Comparison of ENCODE assay signal across 1 cellular context in the genomic region with DNA sequence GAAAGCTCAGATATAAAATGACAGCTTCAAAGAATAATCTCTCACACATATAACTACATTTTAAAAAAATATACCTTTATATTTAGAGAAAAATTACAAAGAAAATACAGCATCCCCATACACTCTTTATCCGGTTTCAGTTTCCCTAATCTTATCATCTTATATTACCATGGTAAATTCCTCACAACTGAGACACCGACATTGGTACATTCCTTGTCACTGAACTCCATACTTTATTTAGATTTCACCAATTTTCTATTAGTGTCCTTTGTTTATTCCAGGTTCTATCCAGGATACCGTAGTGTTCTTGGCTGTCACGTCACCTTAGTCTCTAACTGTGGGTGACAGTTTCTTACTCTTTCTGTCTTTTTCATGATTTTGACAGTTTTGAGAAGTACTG.
TF ChIP-seq lines count a peak whose summit lies in the region.

No MANE protein-coding gene starts in this region.

TF ChIP-seq in SK-N-SH, 30 proteins besides CTCF, POLR2A, EP300 and RAD21 (continued from another document):
- TF ChIP-seq, protein P1, sequence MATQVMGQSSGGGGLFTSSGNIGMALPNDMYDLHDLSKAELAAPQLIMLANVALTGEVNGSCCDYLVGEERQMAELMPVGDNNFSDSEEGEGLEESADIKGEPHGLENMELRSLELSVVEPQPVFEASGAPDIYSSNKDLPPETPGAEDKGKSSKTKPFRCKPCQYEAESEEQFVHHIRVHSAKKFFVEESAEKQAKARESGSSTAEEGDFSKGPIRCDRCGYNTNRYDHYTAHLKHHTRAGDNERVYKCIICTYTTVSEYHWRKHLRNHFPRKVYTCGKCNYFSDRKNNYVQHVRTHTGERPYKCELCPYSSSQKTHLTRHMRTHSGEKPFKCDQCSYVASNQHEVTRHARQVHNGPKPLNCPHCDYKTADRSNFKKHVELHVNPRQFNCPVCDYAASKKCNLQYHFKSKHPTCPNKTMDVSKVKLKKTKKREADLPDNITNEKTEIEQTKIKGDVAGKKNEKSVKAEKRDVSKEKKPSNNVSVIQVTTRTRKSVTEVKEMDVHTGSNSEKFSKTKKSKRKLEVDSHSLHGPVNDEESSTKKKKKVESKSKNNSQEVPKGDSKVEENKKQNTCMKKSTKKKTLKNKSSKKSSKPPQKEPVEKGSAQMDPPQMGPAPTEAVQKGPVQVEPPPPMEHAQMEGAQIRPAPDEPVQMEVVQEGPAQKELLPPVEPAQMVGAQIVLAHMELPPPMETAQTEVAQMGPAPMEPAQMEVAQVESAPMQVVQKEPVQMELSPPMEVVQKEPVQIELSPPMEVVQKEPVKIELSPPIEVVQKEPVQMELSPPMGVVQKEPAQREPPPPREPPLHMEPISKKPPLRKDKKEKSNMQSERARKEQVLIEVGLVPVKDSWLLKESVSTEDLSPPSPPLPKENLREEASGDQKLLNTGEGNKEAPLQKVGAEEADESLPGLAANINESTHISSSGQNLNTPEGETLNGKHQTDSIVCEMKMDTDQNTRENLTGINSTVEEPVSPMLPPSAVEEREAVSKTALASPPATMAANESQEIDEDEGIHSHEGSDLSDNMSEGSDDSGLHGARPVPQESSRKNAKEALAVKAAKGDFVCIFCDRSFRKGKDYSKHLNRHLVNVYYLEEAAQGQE (IDR thresholded peaks at IDR 0.05; ENCODE audit: low read depth, low read length): no peak
- no peak for TF ChIP-seq TCF12 (IDR thresholded peaks at IDR 0.05)
- TF ChIP-seq, protein P2, sequence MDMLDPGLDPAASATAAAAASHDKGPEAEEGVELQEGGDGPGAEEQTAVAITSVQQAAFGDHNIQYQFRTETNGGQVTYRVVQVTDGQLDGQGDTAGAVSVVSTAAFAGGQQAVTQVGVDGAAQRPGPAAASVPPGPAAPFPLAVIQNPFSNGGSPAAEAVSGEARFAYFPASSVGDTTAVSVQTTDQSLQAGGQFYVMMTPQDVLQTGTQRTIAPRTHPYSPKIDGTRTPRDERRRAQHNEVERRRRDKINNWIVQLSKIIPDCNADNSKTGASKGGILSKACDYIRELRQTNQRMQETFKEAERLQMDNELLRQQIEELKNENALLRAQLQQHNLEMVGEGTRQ (IDR thresholded peaks at IDR 0.05; ENCODE audit: borderline replicate concordance, low read depth, low read length): no peak
- TF ChIP-seq, protein P3, sequence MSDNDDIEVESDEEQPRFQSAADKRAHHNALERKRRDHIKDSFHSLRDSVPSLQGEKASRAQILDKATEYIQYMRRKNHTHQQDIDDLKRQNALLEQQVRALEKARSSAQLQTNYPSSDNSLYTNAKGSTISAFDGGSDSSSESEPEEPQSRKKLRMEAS (IDR thresholded peaks at IDR 0.05; ENCODE audit: low read depth): no peak
- TF ChIP-seq JUND (IDR thresholded peaks at IDR 0.05): 0 out of 2 replicates have a peak, but pooled peaks have one; percentile 17
- no peak for TF ChIP-seq SMC3 (IDR thresholded peaks at IDR 0.05; ENCODE audit: low read depth, low read length)
- TF ChIP-seq NRF1 (IDR thresholded peaks at IDR 0.05; ENCODE audit: low read depth, low read length): no peak
- no peak for TF ChIP-seq EZH2phosphoT487 (IDR thresholded peaks at IDR 0.05; ENCODE audit: borderline replicate concordance, low read depth)
- no peak for TF ChIP-seq FOXJ3 (CRISPR knock-in tag; IDR thresholded peaks at IDR 0.05)
- 0 out of 2 replicates have a peak, but pooled peaks have one; percentile 43 for TF ChIP-seq MEF2A (IDR thresholded peaks at IDR 0.05; ENCODE audit: borderline replicate concordance, low read depth)
- TF ChIP-seq, protein P4, sequence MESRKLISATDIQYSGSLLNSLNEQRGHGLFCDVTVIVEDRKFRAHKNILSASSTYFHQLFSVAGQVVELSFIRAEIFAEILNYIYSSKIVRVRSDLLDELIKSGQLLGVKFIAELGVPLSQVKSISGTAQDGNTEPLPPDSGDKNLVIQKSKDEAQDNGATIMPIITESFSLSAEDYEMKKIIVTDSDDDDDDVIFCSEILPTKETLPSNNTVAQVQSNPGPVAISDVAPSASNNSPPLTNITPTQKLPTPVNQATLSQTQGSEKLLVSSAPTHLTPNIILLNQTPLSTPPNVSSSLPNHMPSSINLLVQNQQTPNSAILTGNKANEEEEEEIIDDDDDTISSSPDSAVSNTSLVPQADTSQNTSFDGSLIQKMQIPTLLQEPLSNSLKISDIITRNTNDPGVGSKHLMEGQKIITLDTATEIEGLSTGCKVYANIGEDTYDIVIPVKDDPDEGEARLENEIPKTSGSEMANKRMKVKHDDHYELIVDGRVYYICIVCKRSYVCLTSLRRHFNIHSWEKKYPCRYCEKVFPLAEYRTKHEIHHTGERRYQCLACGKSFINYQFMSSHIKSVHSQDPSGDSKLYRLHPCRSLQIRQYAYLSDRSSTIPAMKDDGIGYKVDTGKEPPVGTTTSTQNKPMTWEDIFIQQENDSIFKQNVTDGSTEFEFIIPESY (IDR thresholded peaks at IDR 0.05; ENCODE audit: borderline replicate concordance, low read depth): no peak
- TF ChIP-seq RXRA (IDR thresholded peaks at IDR 0.05; ENCODE audit: borderline replicate concordance, low read depth): no peak
